In the genomic region with DNA sequence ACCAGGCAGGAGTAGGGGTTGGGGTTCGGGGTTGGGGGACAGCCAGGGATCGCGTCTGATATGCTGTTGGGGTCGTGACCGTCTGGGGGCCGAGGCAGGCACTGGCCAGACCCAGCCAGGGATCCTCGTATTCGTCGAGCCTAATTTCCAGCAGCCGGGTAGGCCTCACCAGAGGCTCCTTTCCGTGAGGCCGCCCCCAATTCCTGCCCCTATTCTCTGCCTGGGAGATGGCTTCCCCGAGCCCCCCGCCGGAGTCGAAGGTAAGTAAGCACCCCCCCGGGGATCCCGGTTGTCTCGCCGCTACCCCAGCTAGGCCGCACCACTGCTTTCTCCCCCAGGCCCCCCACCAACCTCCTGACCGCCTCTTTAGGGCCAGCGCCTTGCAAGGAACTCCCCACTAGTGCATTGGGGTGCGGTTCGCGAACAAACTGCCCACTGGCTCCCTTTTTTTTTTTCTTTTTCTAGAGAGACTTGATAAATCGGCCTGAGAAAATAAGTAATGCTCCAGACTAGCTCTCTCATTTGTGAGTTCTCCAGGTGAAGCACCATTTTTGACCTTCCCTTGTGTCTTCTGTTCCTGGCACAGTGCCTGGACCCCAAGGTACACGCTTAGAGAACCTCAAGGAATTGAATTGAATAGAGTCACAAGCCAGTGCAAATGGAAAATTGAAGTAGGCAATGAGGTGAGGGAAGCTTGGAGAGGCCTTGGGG, we compare ENCODE assay signal across 8 cellular contexts. TPM values are rescaled to one million over a fixed set of nuclear protein-coding genes. Genes with fewer than 3 reads are reported as not detected.
DNase-seq lines count a peak whose midpoint lies in the region; TF ChIP-seq lines count a peak whose summit lies in the region.

No MANE protein-coding gene starts in this region.

- H3K4me3 ChIP-seq in A673 (ENCODE audit: low read depth, low read length, poor library complexity, severe bottlenecking), result peak overlapping the region; percentile 62
- peak overlapping the region; percentile 87 for H3K4me3 ChIP-seq in mesodermal cell (ENCODE audit: extremely low read depth, insufficient read depth, low read length, poor library complexity, severe bottlenecking)
- H3K4me3 ChIP-seq in tibial artery, result peak overlapping the region; percentile 77 to 82

- peaks cover 52% of the 10 kb centered on the region for H3K4me1 Mint-ChIP-seq in dendritic cell treated with granulocyte-macrophage colony-stimulating factor and Interleukin-4, amounts not matched to agents 40 ng/mL and 50 ng/mL, for 4 days (ENCODE audit: low read depth)

- H3K27me3 Mint-ChIP-seq in dendritic cell treated with granulocyte-macrophage colony-stimulating factor and Interleukin-4, amounts not matched to agents 40 ng/mL and 50 ng/mL, for 4 days, result no peaks in the 10 kb centered on the region

- POLR2A ChIA-PET in A673 (lab: Charles Lee; ENCODE audit: low non-redundant PET), result interaction anchor here (0.6 to 1.2 kb wide), 2 partner anchors 275 to 902 kb away, joined by 3 to 4 read pairs; no protein-coding TSS in a partner anchor

- peak overlapping the region; percentile 95 for H3K27ac Mint-ChIP-seq in dendritic cell treated with granulocyte-macrophage colony-stimulating factor and Interleukin-4, amounts not matched to agents 40 ng/mL and 50 ng/mL, for 4 days

- peaks cover 54% of the 10 kb centered on the region for H3K9me3 Mint-ChIP-seq in dendritic cell treated with granulocyte-macrophage colony-stimulating factor and Interleukin-4, amounts not matched to agents 40 ng/mL and 50 ng/mL, for 4 days

- H3K9me3 ChIP-seq in A673 (ENCODE audit: low read depth, low read length, poor library complexity, severe bottlenecking) (peaks cover 21% of the 10 kb centered on the region), mesodermal cell (ENCODE audit: control insufficient read depth, low read length) (peaks cover 20% of the 10 kb centered on the region), tibial artery (peaks cover 0 to 19% (median 0%) of the 10 kb centered on the region in 3 donors)

- CTCF ChIA-PET in A673 (lab: Charles Lee), result interaction anchor here (0.6 to 1.1 kb wide), 3 partner anchors 11 to 45 kb away, joined by 4 to 7 read pairs (median 4); no protein-coding TSS in a partner anchor

- 3 to 4% methylated on average over 11 to 17 of the region's 28 CpGs for whole genome bisulfite sequencing in mesodermal cell (ENCODE audit: insufficient coverage in 2 of 2), 2 experiments

- intact Hi-C loops in A673 (cut with micrococcal nuclease; ENCODE audit: unreplicated experiment), result no loop called here
- intact Hi-C loops in dendritic cell treated with granulocyte-macrophage colony-stimulating factor and Interleukin-4, amounts not matched to agents 40 ng/mL and 50 ng/mL, for 4 days (cut with micrococcal nuclease), result no loop called here
- intact Hi-C loops in tibial artery (cut with DNase I; ENCODE audit: low total_unique reads), result loop anchor here (5.0 kb wide), 1 partner anchor 133 kb away; a partner anchor contains a TSS

- H3K4me1 ChIP-seq in A673 (ENCODE audit: insufficient read depth, low read length, poor library complexity, severe bottlenecking) (peaks cover 4% of the 10 kb centered on the region), mesodermal cell (ENCODE audit: control insufficient read depth, insufficient read depth, low read length, poor library complexity, severe bottlenecking) (peaks cover 4% of the 10 kb centered on the region), tibial artery (peaks cover 0 to 38% (median 21%) of the 10 kb centered on the region in 4 donors)

- BruUV-seq in A673 (replicated peaks; lab: Mats Ljungman, UMichigan), result no TSS peak

- TF ChIP-seq CTCF in A673 (conservative IDR thresholded peaks at IDR 0.05; ENCODE audit: low read depth, low read length), result no peak
- no peak for TF ChIP-seq CTCF in GM20000 (IDR thresholded peaks at IDR 0.05; ENCODE audit: extremely low read depth, missing control alignments)
- TF ChIP-seq CTCF in tibial artery (IDR thresholded peaks at IDR 0.05), result no peak

- H3K27ac ChIP-seq in A673 (ENCODE audit: low read depth, low read length, poor library complexity, severe bottlenecking) (peak overlapping the region; percentile 82), mesodermal cell (ENCODE audit: low read depth, low read length, severe bottlenecking) (peak overlapping the region; percentile 26), tibial artery (peak overlapping the region; percentile 85 to 89)

- H3K27me3 ChIP-seq in A673 (replicated peaks; ENCODE audit: insufficient read depth, low read depth, low read length, poor library complexity) (no peaks in the 10 kb centered on the region), tibial artery (no peaks in the 10 kb centered on the region)

- peaks cover 60% of the 10 kb centered on the region for H3K36me3 ChIP-seq in A673 (ENCODE audit: insufficient read depth, low read length, poor library complexity, severe bottlenecking)
- H3K36me3 ChIP-seq in mesodermal cell (ENCODE audit: control insufficient read depth, insufficient read depth, low read length), result peaks cover 63% of the 10 kb centered on the region
- H3K36me3 ChIP-seq in tibial artery, result peaks cover 38 to 41% (median 40%) of the 10 kb centered on the region in 3 donors

- H3K4me3 Mint-ChIP-seq in dendritic cell treated with granulocyte-macrophage colony-stimulating factor and Interleukin-4, amounts not matched to agents 40 ng/mL and 50 ng/mL, for 4 days, result peak overlapping the region; percentile 94

- H3K36me3 Mint-ChIP-seq in dendritic cell treated with granulocyte-macrophage colony-stimulating factor and Interleukin-4, amounts not matched to agents 40 ng/mL and 50 ng/mL, for 4 days (ENCODE audit: low read depth), result peaks cover 88% of the 10 kb centered on the region

- DNase-seq in A673 (ENCODE audit: low spot score) (peak; percentile 15), GM20000 (ENCODE audit: low spot score) (peak; percentile 6), NCI-H69 (lab: John Stamatoyannopoulos, UW) (peak; percentile 75), tibial artery (peak in 1 of 2 donors; percentile 47), 8988T (no peak)
- DNase-seq in stimulated activated CD4-positive, alpha-beta T cell treated with anti-CD3 and anti-CD28 coated beads, Interleukin-12 subunit alpha, Interleukin-12 subunit beta, amount 100 ng/mL, for 4 hours, result no peak

RNA-seq across cellular contexts. Expression of a gene that starts 0.4 kb away (rescaled TPM):
- total RNA-seq in A673 (2021), result 16.8 and 17.6 TPM in 2 replicates
- 13.6 TPM for polyA plus RNA-seq in mesodermal cell (2013, experiment 1 of 2)
- polyA plus RNA-seq in mesodermal cell (2013, experiment 2 of 2), result 13.6 TPM

RNA-seq across cellular contexts. Expression of a gene that starts 0.7 kb away (rescaled TPM):
- total RNA-seq in A673 (2021), result 15.4 and 17.0 TPM in 2 replicates
- polyA plus RNA-seq in mesodermal cell (2013, experiment 1 of 2), result 15.2 TPM
- 16.6 TPM for polyA plus RNA-seq in mesodermal cell (2013, experiment 2 of 2)

RNA-seq across cellular contexts. Expression of a gene that starts 14.3 kb away (rescaled TPM):
- 0.09 and 0.17 TPM in 2 replicates for total RNA-seq in A673 (2021)
- not detected for polyA plus RNA-seq in mesodermal cell (2013, experiment 1 of 2)
- polyA plus RNA-seq in mesodermal cell (2013, experiment 2 of 2), result not detected

RNA-seq across cellular contexts. Expression of a gene that starts 36.5 kb away (rescaled TPM):
- not detected in 2 replicates for total RNA-seq in A673 (2021)
- not detected for polyA plus RNA-seq in mesodermal cell (2013, experiment 1 of 2)
- not detected for polyA plus RNA-seq in mesodermal cell (2013, experiment 2 of 2)

Comparison
In these comparisons a context has a peak if more than half of its experiments do, and no peak if none do; other contexts are left out.
1. DNase-seq: peak in A673 (single experiment), GM20000 (single experiment) and NCI-H69 (single experiment); none in 8988T (single experiment) and stimulated activated CD4-positive, alpha-beta T cell treated with anti-CD3 and anti-CD28 coated beads, Interleukin-12 subunit alpha, Interleukin-12 subunit beta, amount 100 ng/mL, for 4 hours (single experiment).
2. H3K27ac ChIP-seq: peak in every context shown above with its lines; median percentile 87 in tibial artery; 82 in A673; 26 in mesodermal cell.
3. Peak in every context shown above with its lines, with median percentiles within 50 percentile points of each other: H3K4me3 ChIP-seq.